Comparison of ENCODE assay signal across 16 cellular contexts in the genomic region with DNA sequence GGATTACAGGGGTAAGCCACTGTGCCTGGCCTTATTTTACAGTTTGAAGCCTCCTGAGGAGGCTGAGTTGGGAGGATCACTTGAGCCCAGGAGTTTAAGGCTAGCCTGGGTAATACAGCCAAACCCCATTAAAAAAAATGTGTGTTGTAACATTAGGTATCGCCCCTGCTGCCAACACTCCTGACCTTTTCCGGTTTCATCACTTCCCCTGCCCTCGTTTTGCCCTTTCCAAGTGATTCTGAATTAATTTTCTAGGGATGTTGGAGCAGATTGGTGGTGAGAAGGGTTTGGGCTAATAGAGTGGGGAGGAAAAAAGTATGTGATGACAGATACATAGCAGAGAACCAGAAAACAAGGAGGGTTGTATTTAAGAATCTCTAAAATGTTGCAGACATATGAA. TPM values are rescaled to one million over a fixed set of nuclear protein-coding genes. Genes with fewer than 3 reads are reported as not detected.
DNase-seq lines count a peak whose midpoint lies in the region; ATAC-seq and TF ChIP-seq lines count a peak whose summit lies in the region.
"Had no signal": no experiment of that assay in that cellular context is flagged by ENCODE, and none has a peak within 500 bp of the region (broad histone marks: within the 10 kb centered on the region; RNA-seq: fewer than 3 reads in every experiment).

No MANE protein-coding gene starts in this region.

- WGBS in mesenchymal stem cell: 98% methylated on average over 3 of the region's 3 CpGs

- H3K27ac Mint-ChIP-seq in GM23338: no peak overlapping the region
- H3K27ac Mint-ChIP-seq: CD4-positive, CD25-positive, alpha-beta regulatory T cell; CD8-positive, alpha-beta memory T cell had no signal

- ATAC-seq in GM23338 (no peak), foreskin keratinocyte (no peak)

- H3K4me2 ChIP-seq in GM23338: no peak overlapping the region
- no peak overlapping the region for H3K4me2 ChIP-seq in Karpas-422 (ENCODE audit: low read depth, low read length, poor library complexity, severe bottlenecking)
- no peak overlapping the region for H3K4me2 ChIP-seq in mesenchymal stem cell (ENCODE audit: low read length, poor library complexity, severe bottlenecking)

- no peak overlapping the region for H3K27ac ChIP-seq in GM23338 (ENCODE audit: low read depth)
- no peak overlapping the region for H3K27ac ChIP-seq in Karpas-422 (ENCODE audit: low read length)
- no peak overlapping the region for H3K27ac ChIP-seq in mesenchymal stem cell (ENCODE audit: low read length, poor library complexity, severe bottlenecking)
- H3K27ac ChIP-seq in foreskin keratinocyte: no peak overlapping the region

- no peaks in the 10 kb centered on the region for H3K27me3 Mint-ChIP-seq in GM23338 (ENCODE audit: insufficient read depth, low read depth, poor library complexity)
- H3K27me3 Mint-ChIP-seq: CD4-positive, CD25-positive, alpha-beta regulatory T cell; CD8-positive, alpha-beta memory T cell had no signal

- H2BK12ac ChIP-seq in mesenchymal stem cell (ENCODE audit: low read length in 2 of 2): no peak overlapping the region

- H2AFZ ChIP-seq in GM23338 (peak overlapping the region; percentile 69; the same call in 1 of the 2 replicates), Karpas-422 (ENCODE audit: low read length) (no peak overlapping the region), mesenchymal stem cell (ENCODE audit: low read depth, low read length) (no peak overlapping the region)

- H2BK5ac ChIP-seq in mesenchymal stem cell (ENCODE audit: low read depth, low read length, poor library complexity, severe bottlenecking): no peak overlapping the region

- H4K20me1 ChIP-seq in GM23338 (replicated peaks; ENCODE audit: insufficient read depth) (no peaks in the 10 kb centered on the region), Karpas-422 (ENCODE audit: insufficient read depth, low read depth, low read length) (no peaks in the 10 kb centered on the region)

- no peaks in the 10 kb centered on the region for H3K9me3 Mint-ChIP-seq in GM23338
- H3K9me3 Mint-ChIP-seq: CD8-positive, alpha-beta memory T cell had no signal

- H3K79me1 ChIP-seq in mesenchymal stem cell (replicated peaks; ENCODE audit: low read length, poor library complexity, severe bottlenecking): no peaks in the 10 kb centered on the region

- H3K27me3 ChIP-seq in GM23338 (ENCODE audit: insufficient read depth): no peaks in the 10 kb centered on the region
- no peaks in the 10 kb centered on the region for H3K27me3 ChIP-seq in Karpas-422 (ENCODE audit: low read length)
- no peaks in the 10 kb centered on the region for H3K27me3 ChIP-seq in mesenchymal stem cell (ENCODE audit: control insufficient read depth in 1 of 2, insufficient read depth in 1 of 2, low read length in 2 of 2)
- no peaks in the 10 kb centered on the region for H3K27me3 ChIP-seq in foreskin keratinocyte
- H3K27me3 ChIP-seq: BE2C had no signal

- H3K9me2 ChIP-seq in GM23338 (ENCODE audit: insufficient read depth) (no peaks in the 10 kb centered on the region), Karpas-422 (replicated peaks; ENCODE audit: insufficient read depth, low read length) (no peaks in the 10 kb centered on the region)

- no peaks in the 10 kb centered on the region for H3K79me2 ChIP-seq in GM23338 (replicated peaks; ENCODE audit: insufficient read depth)
- H3K79me2 ChIP-seq in Karpas-422 (ENCODE audit: low read length): no peaks in the 10 kb centered on the region

- H3K9ac ChIP-seq in Karpas-422 (ENCODE audit: low read length) (no peak overlapping the region), mesenchymal stem cell (ENCODE audit: low read length) (peak overlapping the region; percentile 31)

- H3K9me3 ChIP-seq in Karpas-422 (ENCODE audit: low read length): no peaks in the 10 kb centered on the region
- no peaks in the 10 kb centered on the region for H3K9me3 ChIP-seq in mesenchymal stem cell (ENCODE audit: control insufficient read depth, low read length)
- H3K9me3 ChIP-seq: BE2C, HAP-1 had no signal

- TF ChIP-seq CTCF in GM23338 (conservative IDR thresholded peaks at IDR 0.05; ENCODE audit: low read depth in 2 of 2) (no peak), foreskin keratinocyte (conservative IDR thresholded peaks at IDR 0.05) (no peak)

- no peak overlapping the region for H4K8ac ChIP-seq in mesenchymal stem cell (ENCODE audit: low read length)

- H3F3A ChIP-seq in GM23338 (replicated peaks; ENCODE audit: low read depth): no peaks in the 10 kb centered on the region

- no peak overlapping the region for H3K4me3 ChIP-seq in GM23338
- no peak overlapping the region for H3K4me3 ChIP-seq in Karpas-422 (ENCODE audit: low read length)
- no peak overlapping the region for H3K4me3 ChIP-seq in mesenchymal stem cell (ENCODE audit: insufficient read depth in 1 of 2, low read depth in 1 of 2, low read length in 2 of 2)
- H3K4me3 ChIP-seq: HAP-1 had no signal

- H3K4me3 Mint-ChIP-seq in GM23338: no peak overlapping the region
- H3K4me3 Mint-ChIP-seq: CD4-positive, CD25-positive, alpha-beta regulatory T cell had no signal

- H3K23ac ChIP-seq in mesenchymal stem cell (ENCODE audit: low read length in 2 of 2): no peak overlapping the region

- no peak overlapping the region for H4K91ac ChIP-seq in mesenchymal stem cell (ENCODE audit: low read length)

- DNase-seq in GM23338 (ENCODE audit: low spot score) (no peak), Karpas-422 (peak; percentile 19), mesenchymal stem cell (no peak), inferior parietal cortex (ENCODE audit: extremely low spot score) (no peak), foreskin keratinocyte (no peak), DMS153 treated with DMSO at 0.1 percent for 48 hours (lab: John Stamatoyannopoulos, UW; ENCODE audit: unreplicated experiment) (no peak)
- DNase-seq: ACHN; BE2C; C1 segment of cervical spinal cord; CD4-positive, CD25-positive, alpha-beta regulatory T cell; CD8-positive, alpha-beta memory T cell; COR-L47; DMS 273 treated with DMSO at 0.1 percent for 48 hours had no signal

- no peak overlapping the region for H2BK15ac ChIP-seq in mesenchymal stem cell (ENCODE audit: low read depth, poor library complexity, severe bottlenecking)

- no peak overlapping the region for H2BK120ac ChIP-seq in mesenchymal stem cell (ENCODE audit: low read depth, low read length)

- no peaks in the 10 kb centered on the region for H3K36me3 Mint-ChIP-seq in GM23338 (ENCODE audit: low read depth)
- H3K36me3 Mint-ChIP-seq: CD4-positive, CD25-positive, alpha-beta regulatory T cell had no signal

- H3K36me3 ChIP-seq in GM23338 (ENCODE audit: insufficient read depth): no peaks in the 10 kb centered on the region
- no peaks in the 10 kb centered on the region for H3K36me3 ChIP-seq in Karpas-422 (ENCODE audit: insufficient read depth, low read length)
- no peaks in the 10 kb centered on the region for H3K36me3 ChIP-seq in mesenchymal stem cell (ENCODE audit: control insufficient read depth in 1 of 2, insufficient read depth in 2 of 2, low read depth in 1 of 2, low read length in 2 of 2)
- H3K36me3 ChIP-seq: BE2C, HAP-1 had no signal

- H3K14ac ChIP-seq in mesenchymal stem cell (ENCODE audit: low read length in 2 of 2): no peak overlapping the region

- H2AK5ac ChIP-seq in mesenchymal stem cell (ENCODE audit: low read length, severe bottlenecking): no peak overlapping the region

- H3K4me1 Mint-ChIP-seq in GM23338: no peaks in the 10 kb centered on the region

- H3K4ac ChIP-seq in mesenchymal stem cell (ENCODE audit: low read depth in 1 of 2, low read length in 2 of 2): no peak overlapping the region

- H3K4me1 ChIP-seq in GM23338 (ENCODE audit: insufficient read depth) (no peaks in the 10 kb centered on the region), Karpas-422 (ENCODE audit: low read length) (0 out of 2 replicates have a peak, but pooled peaks cover 5% of the 10 kb centered on the region), mesenchymal stem cell (ENCODE audit: control insufficient read depth, insufficient read depth, low read depth, low read length) (no peaks in the 10 kb centered on the region), foreskin keratinocyte (peaks cover 19% of the 10 kb centered on the region)
- H3K4me1 ChIP-seq: BE2C had no signal

- no peak overlapping the region for H3K18ac ChIP-seq in mesenchymal stem cell (ENCODE audit: low read depth in 1 of 2, low read length in 2 of 2)

TF ChIP-seq in GM23338, 12 proteins besides CTCF, POLR2A, EP300 and RAD21 (continues in another document):
- TF ChIP-seq EZH2 (IDR thresholded peaks at IDR 0.05; ENCODE audit: low read depth, unreplicated experiment) (no peak), NANOG (IDR thresholded peaks at IDR 0.05; ENCODE audit: borderline replicate concordance) (no peak), CREB1 (CRISPR knock-in tag; IDR thresholded peaks at IDR 0.05; ENCODE audit: low read depth) (no peak)
- TF ChIP-seq, protein P1, sequence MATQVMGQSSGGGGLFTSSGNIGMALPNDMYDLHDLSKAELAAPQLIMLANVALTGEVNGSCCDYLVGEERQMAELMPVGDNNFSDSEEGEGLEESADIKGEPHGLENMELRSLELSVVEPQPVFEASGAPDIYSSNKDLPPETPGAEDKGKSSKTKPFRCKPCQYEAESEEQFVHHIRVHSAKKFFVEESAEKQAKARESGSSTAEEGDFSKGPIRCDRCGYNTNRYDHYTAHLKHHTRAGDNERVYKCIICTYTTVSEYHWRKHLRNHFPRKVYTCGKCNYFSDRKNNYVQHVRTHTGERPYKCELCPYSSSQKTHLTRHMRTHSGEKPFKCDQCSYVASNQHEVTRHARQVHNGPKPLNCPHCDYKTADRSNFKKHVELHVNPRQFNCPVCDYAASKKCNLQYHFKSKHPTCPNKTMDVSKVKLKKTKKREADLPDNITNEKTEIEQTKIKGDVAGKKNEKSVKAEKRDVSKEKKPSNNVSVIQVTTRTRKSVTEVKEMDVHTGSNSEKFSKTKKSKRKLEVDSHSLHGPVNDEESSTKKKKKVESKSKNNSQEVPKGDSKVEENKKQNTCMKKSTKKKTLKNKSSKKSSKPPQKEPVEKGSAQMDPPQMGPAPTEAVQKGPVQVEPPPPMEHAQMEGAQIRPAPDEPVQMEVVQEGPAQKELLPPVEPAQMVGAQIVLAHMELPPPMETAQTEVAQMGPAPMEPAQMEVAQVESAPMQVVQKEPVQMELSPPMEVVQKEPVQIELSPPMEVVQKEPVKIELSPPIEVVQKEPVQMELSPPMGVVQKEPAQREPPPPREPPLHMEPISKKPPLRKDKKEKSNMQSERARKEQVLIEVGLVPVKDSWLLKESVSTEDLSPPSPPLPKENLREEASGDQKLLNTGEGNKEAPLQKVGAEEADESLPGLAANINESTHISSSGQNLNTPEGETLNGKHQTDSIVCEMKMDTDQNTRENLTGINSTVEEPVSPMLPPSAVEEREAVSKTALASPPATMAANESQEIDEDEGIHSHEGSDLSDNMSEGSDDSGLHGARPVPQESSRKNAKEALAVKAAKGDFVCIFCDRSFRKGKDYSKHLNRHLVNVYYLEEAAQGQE (IDR thresholded peaks at IDR 0.05; ENCODE audit: unreplicated experiment): no peak

RNA-seq across cellular contexts. Expression of a gene that starts 25.6 kb away (rescaled TPM):
- not detected in 2 replicates for total RNA-seq in GM23338 (2014; rRNA removed; shearing (Covaris generic))
- polyA plus RNA-seq in GM23338 (2016; fragmentation: Nextera tagmentation; extraction: Ambion mirVana) (not detected in 2 replicates), foreskin keratinocyte (not detected in 2 replicates)
- not detected in 2 replicates for total RNA-seq in Karpas-422 (2014; rRNA removed; shearing (Covaris generic); ENCODE audit: low replicate concordance)
- not detected for polyA plus RNA-seq in mesenchymal stem cell (2013, experiment 1 of 2)
- polyA plus RNA-seq in mesenchymal stem cell (2013, experiment 2 of 2): not detected
- not detected in 2 replicates for total RNA-seq in foreskin keratinocyte
- total RNA-seq: CD4-positive, CD25-positive, alpha-beta regulatory T cell; CD8-positive, alpha-beta memory T cell; H1; HT-29 had no signal
- polyA plus RNA-seq: CD4-positive, CD25-positive, alpha-beta regulatory T cell; CD8-positive, alpha-beta memory T cell; H1 had no signal
